3 cellular contexts compared by ENCODE assay signal in the genomic region with DNA sequence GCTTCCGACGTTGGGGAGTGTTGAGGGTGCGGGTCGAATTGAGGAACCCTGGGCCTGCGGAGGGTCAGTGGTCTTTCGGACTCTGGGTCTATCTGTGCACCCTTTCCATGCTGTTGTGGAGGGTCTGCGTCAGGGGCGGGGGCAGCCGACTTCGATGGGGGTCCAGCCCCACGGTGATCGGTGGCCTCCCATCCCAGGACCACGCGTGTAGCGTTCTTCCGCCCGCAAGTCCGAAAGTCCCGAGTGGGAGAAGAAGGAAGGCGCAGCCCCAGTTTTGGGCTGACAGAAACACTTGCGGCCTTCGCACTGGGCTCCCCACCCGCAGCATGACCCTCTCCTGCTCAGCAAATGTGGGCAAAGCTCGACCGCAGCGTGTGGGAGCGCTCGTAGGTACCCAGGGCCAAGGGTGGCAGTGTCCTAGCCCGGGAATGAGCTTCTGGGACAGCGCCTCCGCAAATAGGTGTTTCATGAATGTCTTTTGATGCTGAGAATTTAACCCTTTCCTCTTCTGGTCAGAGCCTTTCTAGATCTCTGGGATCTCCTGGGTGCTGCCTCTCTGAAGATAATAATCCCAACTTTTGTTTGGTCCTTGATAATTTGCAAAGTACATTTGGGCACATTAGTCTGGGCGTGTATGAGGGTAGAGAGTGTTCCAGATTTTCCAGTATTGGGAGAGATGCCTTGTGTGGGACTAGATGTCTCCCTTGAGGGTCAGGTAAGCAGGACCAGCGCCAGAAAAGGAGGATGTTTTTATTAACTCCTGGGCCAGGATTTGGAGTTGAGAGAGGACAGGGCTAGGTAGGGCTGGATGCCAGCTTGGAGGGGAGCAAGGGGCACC.
TF ChIP-seq lines count a peak whose summit lies in the region.

No MANE protein-coding gene starts in this region.

TF ChIP-seq in SK-N-SH, 30 proteins besides CTCF, POLR2A, EP300 and RAD21:
- TF ChIP-seq ELF1 (IDR thresholded peaks at IDR 0.05) (no peak), YY1 (IDR thresholded peaks at IDR 0.05; ENCODE audit: low read depth) (no peak), SIN3A (IDR thresholded peaks at IDR 0.05; ENCODE audit: borderline replicate concordance, low read depth, low read length) (no peak)
- TF ChIP-seq, protein P1, sequence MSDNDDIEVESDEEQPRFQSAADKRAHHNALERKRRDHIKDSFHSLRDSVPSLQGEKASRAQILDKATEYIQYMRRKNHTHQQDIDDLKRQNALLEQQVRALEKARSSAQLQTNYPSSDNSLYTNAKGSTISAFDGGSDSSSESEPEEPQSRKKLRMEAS (IDR thresholded peaks at IDR 0.05; ENCODE audit: low read depth): no peak
- TF ChIP-seq, protein P2, sequence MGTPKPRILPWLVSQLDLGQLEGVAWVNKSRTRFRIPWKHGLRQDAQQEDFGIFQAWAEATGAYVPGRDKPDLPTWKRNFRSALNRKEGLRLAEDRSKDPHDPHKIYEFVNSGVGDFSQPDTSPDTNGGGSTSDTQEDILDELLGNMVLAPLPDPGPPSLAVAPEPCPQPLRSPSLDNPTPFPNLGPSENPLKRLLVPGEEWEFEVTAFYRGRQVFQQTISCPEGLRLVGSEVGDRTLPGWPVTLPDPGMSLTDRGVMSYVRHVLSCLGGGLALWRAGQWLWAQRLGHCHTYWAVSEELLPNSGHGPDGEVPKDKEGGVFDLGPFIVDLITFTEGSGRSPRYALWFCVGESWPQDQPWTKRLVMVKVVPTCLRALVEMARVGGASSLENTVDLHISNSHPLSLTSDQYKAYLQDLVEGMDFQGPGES (IDR thresholded peaks at IDR 0.05; ENCODE audit: low read depth, low read length): no peak
- TF ChIP-seq, protein P3, sequence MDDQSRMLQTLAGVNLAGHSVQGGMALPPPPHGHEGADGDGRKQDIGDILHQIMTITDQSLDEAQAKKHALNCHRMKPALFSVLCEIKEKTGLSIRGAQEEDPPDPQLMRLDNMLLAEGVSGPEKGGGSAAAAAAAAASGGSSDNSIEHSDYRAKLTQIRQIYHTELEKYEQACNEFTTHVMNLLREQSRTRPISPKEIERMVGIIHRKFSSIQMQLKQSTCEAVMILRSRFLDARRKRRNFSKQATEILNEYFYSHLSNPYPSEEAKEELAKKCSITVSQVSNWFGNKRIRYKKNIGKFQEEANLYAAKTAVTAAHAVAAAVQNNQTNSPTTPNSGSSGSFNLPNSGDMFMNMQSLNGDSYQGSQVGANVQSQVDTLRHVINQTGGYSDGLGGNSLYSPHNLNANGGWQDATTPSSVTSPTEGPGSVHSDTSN (IDR thresholded peaks at IDR 0.05): no peak

TF ChIP-seq in SK-N-SH treated with all-trans-retinoic acid at 6 μM for 48 hours, 23 proteins besides CTCF, POLR2A, EP300 and RAD21:
- TF ChIP-seq PPARA (CRISPR knock-in tag; IDR thresholded peaks at IDR 0.05; ENCODE audit: borderline replicate concordance) (no peak), ARNTL (CRISPR knock-in tag; IDR thresholded peaks at IDR 0.05; ENCODE audit: borderline replicate concordance, low read depth) (no peak), ZC3H10 (CRISPR knock-in tag; IDR thresholded peaks at IDR 0.05) (no peak), ZFP30 (CRISPR knock-in tag; IDR thresholded peaks at IDR 0.05) (no peak), RARB (CRISPR knock-in tag; IDR thresholded peaks at IDR 0.05) (no peak), GLIS3 (CRISPR knock-in tag; IDR thresholded peaks at IDR 0.05) (no peak), CSDC2 (CRISPR knock-in tag; IDR thresholded peaks at IDR 0.05) (no peak), ESRRG (CRISPR knock-in tag; IDR thresholded peaks at IDR 0.05) (no peak), ZNF8 (CRISPR knock-in tag; IDR thresholded peaks at IDR 0.05) (no peak), ZFP3 (CRISPR knock-in tag; IDR thresholded peaks at IDR 0.05) (no peak), TOX (CRISPR knock-in tag; IDR thresholded peaks at IDR 0.05; ENCODE audit: borderline replicate concordance) (no peak), SNAI2 (CRISPR knock-in tag; IDR thresholded peaks at IDR 0.05) (no peak), TCF4 (CRISPR knock-in tag; IDR thresholded peaks at IDR 0.05; ENCODE audit: borderline replicate concordance) (no peak), ZNF70 (CRISPR knock-in tag; IDR thresholded peaks at IDR 0.05) (no peak)
- TF ChIP-seq, protein P4, sequence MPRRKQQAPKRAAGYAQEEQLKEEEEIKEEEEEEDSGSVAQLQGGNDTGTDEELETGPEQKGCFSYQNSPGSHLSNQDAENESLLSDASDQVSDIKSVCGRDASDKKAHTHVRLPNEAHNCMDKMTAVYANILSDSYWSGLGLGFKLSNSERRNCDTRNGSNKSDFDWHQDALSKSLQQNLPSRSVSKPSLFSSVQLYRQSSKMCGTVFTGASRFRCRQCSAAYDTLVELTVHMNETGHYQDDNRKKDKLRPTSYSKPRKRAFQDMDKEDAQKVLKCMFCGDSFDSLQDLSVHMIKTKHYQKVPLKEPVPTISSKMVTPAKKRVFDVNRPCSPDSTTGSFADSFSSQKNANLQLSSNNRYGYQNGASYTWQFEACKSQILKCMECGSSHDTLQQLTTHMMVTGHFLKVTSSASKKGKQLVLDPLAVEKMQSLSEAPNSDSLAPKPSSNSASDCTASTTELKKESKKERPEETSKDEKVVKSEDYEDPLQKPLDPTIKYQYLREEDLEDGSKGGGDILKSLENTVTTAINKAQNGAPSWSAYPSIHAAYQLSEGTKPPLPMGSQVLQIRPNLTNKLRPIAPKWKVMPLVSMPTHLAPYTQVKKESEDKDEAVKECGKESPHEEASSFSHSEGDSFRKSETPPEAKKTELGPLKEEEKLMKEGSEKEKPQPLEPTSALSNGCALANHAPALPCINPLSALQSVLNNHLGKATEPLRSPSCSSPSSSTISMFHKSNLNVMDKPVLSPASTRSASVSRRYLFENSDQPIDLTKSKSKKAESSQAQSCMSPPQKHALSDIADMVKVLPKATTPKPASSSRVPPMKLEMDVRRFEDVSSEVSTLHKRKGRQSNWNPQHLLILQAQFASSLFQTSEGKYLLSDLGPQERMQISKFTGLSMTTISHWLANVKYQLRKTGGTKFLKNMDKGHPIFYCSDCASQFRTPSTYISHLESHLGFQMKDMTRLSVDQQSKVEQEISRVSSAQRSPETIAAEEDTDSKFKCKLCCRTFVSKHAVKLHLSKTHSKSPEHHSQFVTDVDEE (CRISPR knock-in tag; IDR thresholded peaks at IDR 0.05): no peak
- TF ChIP-seq, protein P5, sequence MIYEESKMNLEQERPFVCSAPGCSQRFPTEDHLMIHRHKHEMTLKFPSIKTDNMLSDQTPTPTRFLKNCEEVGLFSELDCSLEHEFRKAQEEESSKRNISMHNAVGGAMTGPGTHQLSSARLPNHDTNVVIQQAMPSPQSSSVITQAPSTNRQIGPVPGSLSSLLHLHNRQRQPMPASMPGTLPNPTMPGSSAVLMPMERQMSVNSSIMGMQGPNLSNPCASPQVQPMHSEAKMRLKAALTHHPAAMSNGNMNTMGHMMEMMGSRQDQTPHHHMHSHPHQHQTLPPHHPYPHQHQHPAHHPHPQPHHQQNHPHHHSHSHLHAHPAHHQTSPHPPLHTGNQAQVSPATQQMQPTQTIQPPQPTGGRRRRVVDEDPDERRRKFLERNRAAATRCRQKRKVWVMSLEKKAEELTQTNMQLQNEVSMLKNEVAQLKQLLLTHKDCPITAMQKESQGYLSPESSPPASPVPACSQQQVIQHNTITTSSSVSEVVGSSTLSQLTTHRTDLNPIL (CRISPR knock-in tag; IDR thresholded peaks at IDR 0.05; ENCODE audit: low read depth): no peak

TF ChIP-seq in endothelial cell of umbilical vein, 7 proteins besides CTCF, POLR2A, EP300 and RAD21:
- no peak for TF ChIP-seq MYC (IDR thresholded peaks at IDR 0.05; ENCODE audit: low read depth, low read length)
- no peak for TF ChIP-seq GATA2 (IDR thresholded peaks at IDR 0.05; ENCODE audit: insufficient read depth, insufficient read length, low read depth, low read length)
- peak; percentile 44 for TF ChIP-seq EZH2 (IDR thresholded peaks at IDR 0.05; ENCODE audit: borderline replicate concordance, low read depth, low read length, severe bottlenecking)
